8 cellular contexts compared by ENCODE assay signal in the genomic region with DNA sequence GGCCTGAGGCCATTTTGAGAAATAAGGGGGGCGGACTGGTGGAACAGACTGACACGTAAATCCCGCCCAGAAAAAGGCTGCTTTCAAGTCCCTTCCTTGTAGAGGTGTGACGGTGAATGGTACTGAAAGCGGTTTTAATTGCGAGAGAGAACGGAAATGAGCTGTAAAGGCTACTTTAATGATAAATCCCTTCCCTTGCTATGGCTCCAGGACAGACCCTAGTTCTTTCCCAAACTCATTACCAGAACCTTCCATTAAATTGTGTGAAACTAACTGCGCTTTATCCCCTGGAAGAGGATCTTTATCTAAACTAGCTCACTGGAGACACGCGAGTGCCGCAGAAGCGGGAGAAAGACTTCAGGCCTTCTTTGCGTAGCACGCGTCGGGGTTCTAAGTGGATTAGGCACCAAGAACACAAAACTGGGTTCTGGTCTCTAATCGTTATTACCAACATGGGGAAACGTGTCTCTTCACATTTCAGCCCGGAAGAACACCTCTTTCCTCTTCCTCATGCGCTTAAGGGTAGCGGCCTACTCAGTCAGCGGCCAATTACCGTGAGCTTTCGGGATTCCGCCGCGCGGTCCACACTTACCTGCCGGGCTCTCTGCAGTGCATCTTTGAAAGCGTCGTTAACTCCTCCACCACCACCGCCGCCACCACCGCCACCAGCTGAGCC. TPM values are rescaled to one million over a fixed set of nuclear protein-coding genes. Genes with fewer than 3 reads are reported as not detected.
DNase-seq lines count a peak whose midpoint lies in the region; ATAC-seq and TF ChIP-seq lines count a peak whose summit lies in the region.

No MANE protein-coding gene starts in this region.

- POLR2A ChIA-PET in activated B cell treated with CpG ODN at 0.5 μM for 24 hours (lab: Charles Lee): interaction anchor here (0.5 to 7.9 kb wide), 18 partner anchors 8 to 1625 kb away, joined by 3 to 355 read pairs (median 4); a partner anchor contains a TSS

- TF ChIP-seq CTCF in activated B cell treated with CpG ODN at 0.5 μM for 24 hours (IDR thresholded peaks at IDR 0.05): no peak

- CTCF ChIA-PET in activated B cell treated with CpG ODN at 0.5 μM for 24 hours (lab: Charles Lee): interaction anchor here (0.8 to 2.1 kb wide), 2 partner anchors 27 to 136 kb away, joined by 3 to 11 read pairs; a partner anchor contains a TSS

- ATAC-seq in GM19023 (IDR thresholded peaks at IDR 0.05; ENCODE audit: unreplicated experiment) (peak; percentile 67), HG03159 (IDR thresholded peaks at IDR 0.05; ENCODE audit: unreplicated experiment) (peak; percentile 71), activated B cell treated with CpG ODN at 0.5 μM for 24 hours (ENCODE audit: low read depth) (peak; percentile 53), left lobe of liver (peak; percentile 70)
- ATAC-seq in central memory CD8-positive, alpha-beta T cell (replicated peaks; ENCODE audit: extremely low read depth, poor library complexity, severe bottlenecking): peak; percentile 70

- peaks cover 32% of the 10 kb centered on the region for H3K36me3 Mint-ChIP-seq in activated B cell treated with CpG ODN at 0.5 μM for 24 hours (ENCODE audit: low read depth)
- peaks cover 20% of the 10 kb centered on the region for H3K36me3 Mint-ChIP-seq in central memory CD8-positive, alpha-beta T cell (ENCODE audit: insufficient read depth)

- peaks cover 34% of the 10 kb centered on the region for H3K4me1 Mint-ChIP-seq in activated B cell treated with CpG ODN at 0.5 μM for 24 hours
- peaks cover 38% of the 10 kb centered on the region for H3K4me1 Mint-ChIP-seq in central memory CD8-positive, alpha-beta T cell

- H3K27me3 Mint-ChIP-seq in activated B cell treated with CpG ODN at 0.5 μM for 24 hours: no peaks in the 10 kb centered on the region
- H3K27me3 Mint-ChIP-seq in central memory CD8-positive, alpha-beta T cell: no peaks in the 10 kb centered on the region

- peak; percentile 47 for DNase-seq in AG08396 (ENCODE audit: low spot score)
- DNase-seq in NCI-H2227 (lab: John Stamatoyannopoulos, UW; ENCODE audit: unreplicated experiment): peak; percentile 90
- DNase-seq in activated B cell treated with CpG ODN at 0.5 μM for 24 hours: peak; percentile 25
- DNase-seq in central memory CD8-positive, alpha-beta T cell (ENCODE audit: low spot score in 2 of 2): peak; percentile 41 to 79
- DNase-seq in left lobe of liver (ENCODE audit: low spot score): peak; percentile 72
- DNase-seq in stimulated activated CD4-positive, alpha-beta T cell treated with anti-CD3 and anti-CD28 coated beads, Interleukin-2, amount 100 ng/mL, for 4 hours (ENCODE audit: low read depth): peak; percentile 68

- no peak overlapping the region for H3K27ac Mint-ChIP-seq in activated B cell treated with CpG ODN at 0.5 μM for 24 hours
- H3K27ac Mint-ChIP-seq in central memory CD8-positive, alpha-beta T cell (ENCODE audit: low read depth): no peak overlapping the region

- no peaks in the 10 kb centered on the region for H3K9me3 Mint-ChIP-seq in activated B cell treated with CpG ODN at 0.5 μM for 24 hours
- H3K9me3 Mint-ChIP-seq in central memory CD8-positive, alpha-beta T cell: no peaks in the 10 kb centered on the region

- H3K4me3 Mint-ChIP-seq in activated B cell treated with CpG ODN at 0.5 μM for 24 hours: no peak overlapping the region
- no peak overlapping the region for H3K4me3 Mint-ChIP-seq in central memory CD8-positive, alpha-beta T cell

- intact Hi-C loops in activated B cell treated with CpG ODN at 0.5 μM for 24 hours (cut with micrococcal nuclease): loop anchor here (2.0 to 10.0 kb wide), 3 partner anchors 16 to 1904 kb away; a partner anchor contains a TSS

RNA-seq across cellular contexts. Expression of a gene that starts 0.4 kb away (rescaled TPM):
- total RNA-seq in activated B cell treated with CpG ODN at 0.5 μM for 24 hours (259 and 282 TPM in 2 replicates), left lobe of liver (23.2 TPM)

RNA-seq across cellular contexts. Expression of a gene that starts 26.3 kb away (rescaled TPM):
- total RNA-seq in activated B cell treated with CpG ODN at 0.5 μM for 24 hours: 9.9 and 11.9 TPM in 2 replicates
- total RNA-seq in left lobe of liver: 7.3 TPM

Comparison
In these comparisons a context has a peak if more than half of its experiments do, and no peak if none do; other contexts are left out.
1. Peak in every context shown above with its lines: DNase-seq and ATAC-seq.
2. DNase-seq: peak in every context shown above with its lines; median percentile 90 in NCI-H2227; 72 in left lobe of liver; 68 in stimulated activated CD4-positive, alpha-beta T cell treated with anti-CD3 and anti-CD28 coated beads, Interleukin-2, amount 100 ng/mL, for 4 hours; 60 in central memory CD8-positive, alpha-beta T cell; 47 in AG08396; 25 in activated B cell treated with CpG ODN at 0.5 μM for 24 hours.
3. RNA of a gene that starts 0.4 kb away (total RNA-seq): 259 to 282 TPM in activated B cell treated with CpG ODN at 0.5 μM for 24 hours; 23.2 TPM in left lobe of liver (single experiment); every median in the first group is over 10 times any median in the second.